In genomic region chr1:77900687-77901293, GRCh38 we compare ENCODE assay signal across 8 cellular contexts. TPM values are rescaled to one million over a fixed set of nuclear protein-coding genes. Genes with fewer than 3 reads are reported as not detected.
DNase-seq lines count a peak whose midpoint lies in the region; ATAC-seq and TF ChIP-seq lines count a peak whose summit lies in the region.

No MANE protein-coding gene starts in this region.

- no peaks in the 10 kb centered on the region; the same call in 1 of the 2 replicates for H4K20me1 ChIP-seq in GM23338 (replicated peaks; ENCODE audit: insufficient read depth)

- H3K4me3 ChIP-seq in GM23338 (no peak overlapping the region), breast epithelium (no peak overlapping the region), tibial artery (no peak overlapping the region)

- no peak for TF ChIP-seq POLR2A in breast epithelium (IDR thresholded peaks at IDR 0.05)

- no peaks in the 10 kb centered on the region for H3K9me3 Mint-ChIP-seq in GM23338

- H2AFZ ChIP-seq in GM23338, result no peak overlapping the region

- H3K9me3 ChIP-seq in breast epithelium (no peaks in the 10 kb centered on the region), tibial artery (no peaks in the 10 kb centered on the region)

- H3K27me3 ChIP-seq in GM23338 (ENCODE audit: insufficient read depth), result no peaks in the 10 kb centered on the region
- H3K27me3 ChIP-seq in breast epithelium, result no peaks in the 10 kb centered on the region
- no peaks in the 10 kb centered on the region for H3K27me3 ChIP-seq in tibial artery

- peak; percentile 86 to 88 for TF ChIP-seq CTCF in GM23338 (conservative IDR thresholded peaks at IDR 0.05; ENCODE audit: low read depth in 2 of 2)
- peak; percentile 16 to 52 (median 48) for TF ChIP-seq CTCF in breast epithelium (IDR thresholded peaks at IDR 0.05)
- TF ChIP-seq CTCF in tibial artery (IDR thresholded peaks at IDR 0.05), result peak; percentile 55 to 67

- H3K36me3 Mint-ChIP-seq in GM23338 (ENCODE audit: low read depth), result no peaks in the 10 kb centered on the region

- no peaks in the 10 kb centered on the region for H3K9me2 ChIP-seq in GM23338 (ENCODE audit: insufficient read depth)

- intact Hi-C loops in breast epithelium (cut with DNase I; ENCODE audit: low total_unique reads), result no loop called here
- intact Hi-C loops in tibial artery (cut with DNase I; ENCODE audit: low total_unique reads), result loop anchor here (5.0 kb wide), 1 partner anchor 78 kb away; no protein-coding TSS in a partner anchor

- peak; percentile 44 for DNase-seq in COR-L47 (lab: John Stamatoyannopoulos, UW)
- DNase-seq in GM23338 (ENCODE audit: low spot score), result peak; percentile 74
- DNase-seq in NCI-H526 (lab: John Stamatoyannopoulos, UW), result peak; percentile 59 to 67
- DNase-seq in breast epithelium (ENCODE audit: low spot score in 2 of 2), result no peak
- DNase-seq in kidney glomerular epithelial cell (lab: John Stamatoyannopoulos, UW), result peak; percentile 62
- DNase-seq in tibial artery, result peak in 1 of 2 donors; percentile 37
- DNase-seq in GOT3 (lab: John Stamatoyannopoulos, UW), result no peak
- no peak for DNase-seq in HK-2 (ENCODE audit: unreplicated experiment)

- H3K4me1 Mint-ChIP-seq in GM23338, result no peaks in the 10 kb centered on the region

- H3K27ac Mint-ChIP-seq in GM23338, result no peak overlapping the region

- peaks cover 3% of the 10 kb centered on the region for H3K27me3 Mint-ChIP-seq in GM23338 (ENCODE audit: insufficient read depth, low read depth, poor library complexity)

- H3K79me2 ChIP-seq in GM23338 (replicated peaks; ENCODE audit: insufficient read depth), result no peaks in the 10 kb centered on the region

- no peaks in the 10 kb centered on the region for H3K4me1 ChIP-seq in GM23338 (ENCODE audit: insufficient read depth)
- H3K4me1 ChIP-seq in breast epithelium, result no peaks in the 10 kb centered on the region
- H3K4me1 ChIP-seq in tibial artery, result peaks cover 0 to 70% (median 7%) of the 10 kb centered on the region in 4 donors

- no peak overlapping the region for H3K27ac ChIP-seq in GM23338 (ENCODE audit: low read depth)
- no peak overlapping the region for H3K27ac ChIP-seq in breast epithelium
- H3K27ac ChIP-seq in tibial artery, result peak overlapping the region; percentile 13 to 21

- peak; percentile 75 for ATAC-seq in GM23338

- no peak overlapping the region for H3K4me2 ChIP-seq in GM23338

- no peaks in the 10 kb centered on the region for H3F3A ChIP-seq in GM23338 (replicated peaks; ENCODE audit: low read depth)

- no peak overlapping the region for H3K4me3 Mint-ChIP-seq in GM23338

- H3K36me3 ChIP-seq in GM23338 (ENCODE audit: insufficient read depth), result no peaks in the 10 kb centered on the region
- H3K36me3 ChIP-seq in breast epithelium, result no peaks in the 10 kb centered on the region
- H3K36me3 ChIP-seq in tibial artery, result peaks cover 0 to 3% (median 0%) of the 10 kb centered on the region in 3 donors

TF ChIP-seq in GM23338, 12 proteins besides CTCF, POLR2A, EP300 and RAD21 (continues in another document):
- TF ChIP-seq, protein P1, sequence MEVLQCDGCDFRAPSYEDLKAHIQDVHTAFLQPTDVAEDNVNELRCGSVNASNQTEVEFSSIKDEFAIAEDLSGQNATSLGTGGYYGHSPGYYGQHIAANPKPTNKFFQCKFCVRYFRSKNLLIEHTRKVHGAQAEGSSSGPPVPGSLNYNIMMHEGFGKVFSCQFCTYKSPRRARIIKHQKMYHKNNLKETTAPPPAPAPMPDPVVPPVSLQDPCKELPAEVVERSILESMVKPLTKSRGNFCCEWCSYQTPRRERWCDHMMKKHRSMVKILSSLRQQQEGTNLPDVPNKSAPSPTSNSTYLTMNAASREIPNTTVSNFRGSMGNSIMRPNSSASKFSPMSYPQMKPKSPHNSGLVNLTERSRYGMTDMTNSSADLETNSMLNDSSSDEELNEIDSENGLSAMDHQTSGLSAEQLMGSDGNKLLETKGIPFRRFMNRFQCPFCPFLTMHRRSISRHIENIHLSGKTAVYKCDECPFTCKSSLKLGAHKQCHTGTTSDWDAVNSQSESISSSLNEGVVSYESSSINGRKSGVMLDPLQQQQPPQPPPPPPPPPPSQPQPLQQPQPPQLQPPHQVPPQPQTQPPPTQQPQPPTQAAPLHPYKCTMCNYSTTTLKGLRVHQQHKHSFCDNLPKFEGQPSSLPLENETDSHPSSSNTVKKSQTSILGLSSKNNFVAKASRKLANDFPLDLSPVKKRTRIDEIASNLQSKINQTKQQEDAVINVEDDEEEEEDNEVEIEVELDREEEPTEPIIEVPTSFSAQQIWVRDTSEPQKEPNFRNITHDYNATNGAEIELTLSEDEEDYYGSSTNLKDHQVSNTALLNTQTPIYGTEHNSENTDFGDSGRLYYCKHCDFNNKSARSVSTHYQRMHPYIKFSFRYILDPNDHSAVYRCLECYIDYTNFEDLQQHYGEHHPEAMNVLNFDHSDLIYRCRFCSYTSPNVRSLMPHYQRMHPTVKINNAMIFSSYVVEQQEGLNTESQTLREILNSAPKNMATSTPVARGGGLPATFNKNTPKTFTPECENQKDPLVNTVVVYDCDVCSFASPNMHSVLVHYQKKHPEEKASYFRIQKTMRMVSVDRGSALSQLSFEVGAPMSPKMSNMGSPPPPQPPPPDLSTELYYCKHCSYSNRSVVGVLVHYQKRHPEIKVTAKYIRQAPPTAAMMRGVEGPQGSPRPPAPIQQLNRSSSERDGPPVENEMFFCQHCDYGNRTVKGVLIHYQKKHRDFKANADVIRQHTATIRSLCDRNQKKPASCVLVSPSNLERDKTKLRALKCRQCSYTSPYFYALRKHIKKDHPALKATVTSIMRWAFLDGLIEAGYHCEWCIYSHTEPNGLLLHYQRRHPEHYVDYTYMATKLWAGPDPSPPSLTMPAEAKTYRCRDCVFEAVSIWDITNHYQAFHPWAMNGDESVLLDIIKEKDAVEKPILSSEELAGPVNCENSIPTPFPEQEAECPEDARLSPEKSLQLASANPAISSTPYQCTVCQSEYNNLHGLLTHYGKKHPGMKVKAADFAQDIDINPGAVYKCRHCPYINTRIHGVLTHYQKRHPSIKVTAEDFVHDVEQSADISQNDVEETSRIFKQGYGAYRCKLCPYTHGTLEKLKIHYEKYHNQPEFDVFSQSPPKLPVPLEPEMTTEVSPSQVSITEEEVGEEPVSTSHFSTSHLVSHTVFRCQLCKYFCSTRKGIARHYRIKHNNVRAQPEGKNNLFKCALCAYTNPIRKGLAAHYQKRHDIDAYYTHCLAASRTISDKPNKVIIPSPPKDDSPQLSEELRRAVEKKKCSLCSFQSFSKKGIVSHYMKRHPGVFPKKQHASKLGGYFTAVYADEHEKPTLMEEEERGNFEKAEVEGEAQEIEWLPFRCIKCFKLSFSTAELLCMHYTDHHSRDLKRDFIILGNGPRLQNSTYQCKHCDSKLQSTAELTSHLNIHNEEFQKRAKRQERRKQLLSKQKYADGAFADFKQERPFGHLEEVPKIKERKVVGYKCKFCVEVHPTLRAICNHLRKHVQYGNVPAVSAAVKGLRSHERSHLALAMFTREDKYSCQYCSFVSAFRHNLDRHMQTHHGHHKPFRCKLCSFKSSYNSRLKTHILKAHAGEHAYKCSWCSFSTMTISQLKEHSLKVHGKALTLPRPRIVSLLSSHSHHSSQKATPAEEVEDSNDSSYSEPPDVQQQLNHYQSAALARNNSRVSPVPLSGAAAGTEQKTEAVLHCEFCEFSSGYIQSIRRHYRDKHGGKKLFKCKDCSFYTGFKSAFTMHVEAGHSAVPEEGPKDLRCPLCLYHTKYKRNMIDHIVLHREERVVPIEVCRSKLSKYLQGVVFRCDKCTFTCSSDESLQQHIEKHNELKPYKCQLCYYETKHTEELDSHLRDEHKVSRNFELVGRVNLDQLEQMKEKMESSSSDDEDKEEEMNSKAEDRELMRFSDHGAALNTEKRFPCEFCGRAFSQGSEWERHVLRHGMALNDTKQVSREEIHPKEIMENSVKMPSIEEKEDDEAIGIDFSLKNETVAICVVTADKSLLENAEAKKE (CRISPR knock-in tag; IDR thresholded peaks at IDR 0.05), result no peak
- no peak for TF ChIP-seq REST (IDR thresholded peaks at IDR 0.05; ENCODE audit: unreplicated experiment)
- no peak for TF ChIP-seq ETS1 (IDR thresholded peaks at IDR 0.05)
- no peak for TF ChIP-seq EZH2phosphoT487 (IDR thresholded peaks at IDR 0.05; ENCODE audit: unreplicated experiment)
- no peak for TF ChIP-seq ZNF114 (CRISPR knock-in tag; IDR thresholded peaks at IDR 0.05)
- no peak for TF ChIP-seq POLR2AphosphoS5 (IDR thresholded peaks at IDR 0.05; ENCODE audit: low read depth)

RNA-seq across cellular contexts. Expression of gene NEXN, which starts 12.4 kb away (rescaled TPM):
- total RNA-seq in GM23338 (2014; rRNA removed; shearing (Covaris generic)), result 2.6 and 3.8 TPM in 2 replicates
- polyA plus RNA-seq in GM23338 (2016; fragmentation: Nextera tagmentation; extraction: Ambion mirVana), result 11.8 and 12.2 TPM in 2 replicates
- total RNA-seq in breast epithelium, result 10 to 100 TPM; 12.8 to 18.4 (median 17.3) TPM

Comparison
In these comparisons a context has a peak if more than half of its experiments do, and no peak if none do; other contexts are left out.
1. DNase-seq: peak in COR-L47 (single experiment), GM23338 (single experiment), NCI-H526 (2 of 2) and kidney glomerular epithelial cell (single experiment); none in breast epithelium (0 of 2), GOT3 (single experiment) and HK-2 (single experiment).
2. H3K27ac ChIP-seq: peak in tibial artery (2 of 2); none in GM23338 (single experiment) and breast epithelium (0 of 2).
3. Peak in every context shown above with its lines, with median percentiles within 50 percentile points of each other: CTCF ChIP-seq.